12 cellular contexts compared by ENCODE assay signal in genomic region chr11:132024587-132025295, GRCh38.
DNase-seq lines count a peak whose midpoint lies in the region; ATAC-seq, FAIRE-seq and TF ChIP-seq lines count a peak whose summit lies in the region.
"Had no signal": no experiment of that assay in that cellular context is flagged by ENCODE, and none has a peak within 500 bp of the region (broad histone marks: within the 10 kb centered on the region; RNA-seq: fewer than 3 reads in every experiment).

No MANE protein-coding gene starts in this region.

- H3K79me2 ChIP-seq in keratinocyte (ENCODE audit: control insufficient read depth, insufficient read depth, low read length) (peaks cover 5% of the 10 kb centered on the region), OCI-LY7 (ENCODE audit: insufficient read depth, low read depth, low read length) (no peaks in the 10 kb centered on the region)

- DNase-seq in BJ (ENCODE audit: low read depth) (peak; percentile 14), keratinocyte (ENCODE audit: low read depth, low spot score) (peak; percentile 66), DMS79 (lab: John Stamatoyannopoulos, UW) (no peak), OCI-LY7 (ENCODE audit: low spot score) (no peak)
- DNase-seq: CD4-positive, alpha-beta T cell; islet precursor cell; NCI-H1417 treated with DMSO at 0.1 percent for 48 hours had no signal

- FAIRE-seq in keratinocyte (lab: Jason Lieb, UNC) = peak; percentile 99

- TF ChIP-seq CTCF in BJ (IDR thresholded peaks at IDR 0.05; ENCODE audit: insufficient read depth, low read depth, low read length) = no peak
- TF ChIP-seq CTCF in keratinocyte (optimal IDR thresholded peaks at IDR 0.05 in 1 of 3, IDR thresholded peaks at IDR 0.05 in 1 of 3, conservative IDR thresholded peaks at IDR 0.05 in 1 of 3; ENCODE audit: extremely low read depth in 1 of 3, insufficient read depth in 2 of 3, low read length in 3 of 3) = no peak
- TF ChIP-seq CTCF in OCI-LY7 (conservative IDR thresholded peaks at IDR 0.05; ENCODE audit: low read length) = no peak

- H3K27me3 ChIP-seq in BJ (ENCODE audit: control insufficient read depth, insufficient read depth, low read length) (no peaks in the 10 kb centered on the region), keratinocyte (ENCODE audit: control insufficient read depth, extremely low read depth, insufficient read depth, low read length) (no peaks in the 10 kb centered on the region)

- H3K9me3 ChIP-seq in keratinocyte (ENCODE audit: control insufficient read depth, low read depth, low read length) = no peaks in the 10 kb centered on the region
- no peaks in the 10 kb centered on the region for H3K9me3 ChIP-seq in OCI-LY7 (ENCODE audit: low read length)

- POLR2A ChIA-PET in BJ (lab: Charles Lee) = interaction anchor here (0.6 kb wide), 1 partner anchor 31 kb away, joined by 4 read pairs; no protein-coding TSS in a partner anchor
- POLR2A ChIA-PET in OCI-LY7 (lab: Charles Lee) = no interaction called here

- H3K4me2 ChIP-seq in keratinocyte (ENCODE audit: control insufficient read depth, extremely low read depth, insufficient read depth, low read depth, low read length) (peak overlapping the region; percentile 29), OCI-LY7 (ENCODE audit: low read length) (no peak overlapping the region)

- H2AFZ ChIP-seq in keratinocyte (ENCODE audit: control insufficient read depth, low read length) (no peak overlapping the region), OCI-LY7 (ENCODE audit: low read length) (no peak overlapping the region)

- intact Hi-C loops in OCI-LY7 (cut with micrococcal nuclease; ENCODE audit: unreplicated experiment) = no loop called here

- H4K20me1 ChIP-seq in keratinocyte (ENCODE audit: control insufficient read depth, extremely low read depth, insufficient read depth, low read length) (no peaks in the 10 kb centered on the region), OCI-LY7 (ENCODE audit: insufficient read depth, low read length) (no peaks in the 10 kb centered on the region)

- no TSS peak for BruUV-seq in OCI-LY7 (replicated peaks; lab: Mats Ljungman, UMichigan)

- H3K36me3 ChIP-seq in BJ (ENCODE audit: control insufficient read depth, insufficient read depth, low read length) (no peaks in the 10 kb centered on the region), keratinocyte (ENCODE audit: control insufficient read depth in 2 of 2, extremely low read depth in 1 of 2, insufficient read depth in 2 of 2, low read length in 2 of 2) (no peaks in the 10 kb centered on the region), OCI-LY7 (ENCODE audit: insufficient read depth, low read length) (no peaks in the 10 kb centered on the region)

- no peaks in the 10 kb centered on the region for H3K9me1 ChIP-seq in keratinocyte (ENCODE audit: control insufficient read depth, extremely low read depth, insufficient read depth, low read length)

- no peaks in the 10 kb centered on the region for H3K9me2 ChIP-seq in OCI-LY7 (ENCODE audit: insufficient read depth, low read length)

- H3K27ac ChIP-seq in keratinocyte (ENCODE audit: control insufficient read depth, insufficient read depth, low read length) (peak overlapping the region; percentile 50), OCI-LY7 (ENCODE audit: low read depth, low read length, poor library complexity, severe bottlenecking) (no peak overlapping the region)

- no peak overlapping the region for H3K4me3 ChIP-seq in BJ (ENCODE audit: low read depth, low read length)
- H3K4me3 ChIP-seq in keratinocyte (ENCODE audit: control insufficient read depth in 2 of 3, extremely low read depth in 1 of 3, insufficient read depth in 2 of 3, low read depth in 1 of 3, low read length in 3 of 3) = no peak overlapping the region
- H3K4me3 ChIP-seq in OCI-LY7 (ENCODE audit: low read depth, low read length, poor library complexity, severe bottlenecking) = no peak overlapping the region

- ATAC-seq in HG02588 (IDR thresholded peaks at IDR 0.05; ENCODE audit: unreplicated experiment) = peak; percentile 68
- ATAC-seq in SK-N-SH treated with all-trans-retinoic acid at 6 μM for 48 hours = peak; percentile 82
- ATAC-seq in GM21528 (IDR thresholded peaks at IDR 0.05; ENCODE audit: low FRiP score, unreplicated experiment) = no peak
- ATAC-seq in HG03159 (IDR thresholded peaks at IDR 0.05; ENCODE audit: unreplicated experiment) = no peak
- ATAC-seq: sciatic nerve had no signal

- CTCF ChIA-PET in BJ (lab: Yijun Ruan, JAX) (no interaction called here), OCI-LY7 (lab: Charles Lee; ENCODE audit: unreplicated experiment) (no interaction called here)

- H3K9ac ChIP-seq in keratinocyte (ENCODE audit: control insufficient read depth, extremely low read depth, insufficient read depth, low read length) = no peak overlapping the region

- dilution Hi-C loops in keratinocyte (cut with MboI; ENCODE audit: extremely low pct_ligation_motif_present, low sequenced_read_pairs) = no loop called here

- H3K4me1 ChIP-seq in keratinocyte (ENCODE audit: control insufficient read depth, extremely low read depth, insufficient read depth, low read length) (peaks cover 25% of the 10 kb centered on the region), OCI-LY7 (ENCODE audit: insufficient read depth, low read length, poor library complexity, severe bottlenecking) (no peaks in the 10 kb centered on the region)

TF ChIP-seq in SK-N-SH treated with all-trans-retinoic acid at 6 μM for 48 hours, 23 proteins besides CTCF, POLR2A, EP300 and RAD21:
- no peak for TF ChIP-seq CSDC2 (CRISPR knock-in tag; IDR thresholded peaks at IDR 0.05)
- no peak for TF ChIP-seq SNAI2 (CRISPR knock-in tag; IDR thresholded peaks at IDR 0.05)
- no peak for TF ChIP-seq OSR1 (CRISPR knock-in tag; IDR thresholded peaks at IDR 0.05)
- no peak for TF ChIP-seq TCF4 (CRISPR knock-in tag; IDR thresholded peaks at IDR 0.05; ENCODE audit: borderline replicate concordance)
- TF ChIP-seq ZNF70 (CRISPR knock-in tag; IDR thresholded peaks at IDR 0.05) = no peak
- no peak for TF ChIP-seq BACH2 (CRISPR knock-in tag; IDR thresholded peaks at IDR 0.05; ENCODE audit: borderline replicate concordance)
- TF ChIP-seq ISL1 (CRISPR knock-in tag; IDR thresholded peaks at IDR 0.05) = no peak
- no peak for TF ChIP-seq PPARA (CRISPR knock-in tag; IDR thresholded peaks at IDR 0.05; ENCODE audit: borderline replicate concordance)
- TF ChIP-seq ZFP30 (CRISPR knock-in tag; IDR thresholded peaks at IDR 0.05) = no peak
- TF ChIP-seq, protein P1, sequence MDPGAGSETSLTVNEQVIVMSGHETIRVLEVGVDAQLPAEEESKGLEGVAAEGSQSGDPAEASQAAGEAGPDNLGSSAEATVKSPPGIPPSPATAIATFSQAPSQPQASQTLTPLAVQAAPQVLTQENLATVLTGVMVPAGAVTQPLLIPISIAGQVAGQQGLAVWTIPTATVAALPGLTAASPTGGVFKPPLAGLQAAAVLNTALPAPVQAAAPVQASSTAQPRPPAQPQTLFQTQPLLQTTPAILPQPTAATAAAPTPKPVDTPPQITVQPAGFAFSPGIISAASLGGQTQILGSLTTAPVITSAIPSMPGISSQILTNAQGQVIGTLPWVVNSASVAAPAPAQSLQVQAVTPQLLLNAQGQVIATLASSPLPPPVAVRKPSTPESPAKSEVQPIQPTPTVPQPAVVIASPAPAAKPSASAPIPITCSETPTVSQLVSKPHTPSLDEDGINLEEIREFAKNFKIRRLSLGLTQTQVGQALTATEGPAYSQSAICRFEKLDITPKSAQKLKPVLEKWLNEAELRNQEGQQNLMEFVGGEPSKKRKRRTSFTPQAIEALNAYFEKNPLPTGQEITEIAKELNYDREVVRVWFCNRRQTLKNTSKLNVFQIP (CRISPR knock-in tag; IDR thresholded peaks at IDR 0.05; ENCODE audit: borderline replicate concordance, low read depth) = no peak
- no peak for TF ChIP-seq ZNF8 (CRISPR knock-in tag; IDR thresholded peaks at IDR 0.05)
- no peak for TF ChIP-seq ESRRG (CRISPR knock-in tag; IDR thresholded peaks at IDR 0.05)
- TF ChIP-seq CREB5 (CRISPR knock-in tag; IDR thresholded peaks at IDR 0.05; ENCODE audit: low read depth) = no peak
- no peak for TF ChIP-seq ARNTL (CRISPR knock-in tag; IDR thresholded peaks at IDR 0.05; ENCODE audit: borderline replicate concordance, low read depth)
- no peak for TF ChIP-seq ZNF565 (CRISPR knock-in tag; conservative IDR thresholded peaks at IDR 0.05; ENCODE audit: low read depth)
- TF ChIP-seq TOX (CRISPR knock-in tag; IDR thresholded peaks at IDR 0.05; ENCODE audit: borderline replicate concordance) = no peak
- TF ChIP-seq GLIS3 (CRISPR knock-in tag; IDR thresholded peaks at IDR 0.05) = no peak
- TF ChIP-seq, protein P2, sequence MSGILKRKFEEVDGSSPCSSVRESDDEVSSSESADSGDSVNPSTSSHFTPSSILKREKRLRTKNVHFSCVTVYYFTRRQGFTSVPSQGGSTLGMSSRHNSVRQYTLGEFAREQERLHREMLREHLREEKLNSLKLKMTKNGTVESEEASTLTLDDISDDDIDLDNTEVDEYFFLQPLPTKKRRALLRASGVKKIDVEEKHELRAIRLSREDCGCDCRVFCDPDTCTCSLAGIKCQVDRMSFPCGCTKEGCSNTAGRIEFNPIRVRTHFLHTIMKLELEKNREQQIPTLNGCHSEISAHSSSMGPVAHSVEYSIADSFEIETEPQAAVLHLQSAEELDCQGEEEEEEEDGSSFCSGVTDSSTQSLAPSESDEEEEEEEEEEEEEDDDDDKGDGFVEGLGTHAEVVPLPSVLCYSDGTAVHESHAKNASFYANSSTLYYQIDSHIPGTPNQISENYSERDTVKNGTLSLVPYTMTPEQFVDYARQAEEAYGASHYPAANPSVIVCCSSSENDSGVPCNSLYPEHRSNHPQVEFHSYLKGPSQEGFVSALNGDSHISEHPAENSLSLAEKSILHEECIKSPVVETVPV (CRISPR knock-in tag; IDR thresholded peaks at IDR 0.05) = no peak

Comparison
In these comparisons a context has a peak if more than half of its experiments do, and no peak if none do; other contexts are left out.
1. DNase-seq: peak in BJ (single experiment) and keratinocyte (single experiment); none in DMS79 (single experiment) and OCI-LY7 (single experiment).
2. ATAC-seq: peak in HG02588 (single experiment) and SK-N-SH treated with all-trans-retinoic acid at 6 μM for 48 hours (single experiment); none in GM21528 (single experiment) and HG03159 (single experiment).